27 cellular contexts compared by ENCODE assay signal in the genomic region with DNA sequence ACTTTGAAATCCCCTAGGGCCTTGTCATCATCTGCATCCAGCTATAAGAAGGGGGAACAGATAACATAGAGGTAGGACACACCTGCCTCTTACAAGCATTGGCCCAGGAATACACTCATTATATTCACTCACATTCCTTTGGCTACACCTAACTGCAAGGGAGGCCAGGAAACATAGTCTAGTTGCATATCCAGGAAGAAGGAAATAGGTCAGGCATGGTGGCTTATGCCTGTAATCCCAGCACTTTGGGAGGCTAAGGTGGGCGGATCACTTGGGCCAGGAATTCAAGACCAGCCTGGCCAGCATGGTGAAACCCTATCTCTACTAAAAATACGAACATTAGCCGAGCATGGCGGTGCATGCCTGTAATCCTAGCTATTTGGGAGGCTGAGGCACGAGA.
"Had no signal": no experiment of that assay in that cellular context is flagged by ENCODE, and none has a peak within 500 bp of the region (broad histone marks: within the 10 kb centered on the region; RNA-seq: fewer than 3 reads in every experiment).

No MANE protein-coding gene starts in this region.

- H3K27ac ChIP-seq: ascending aorta, breast epithelium, cardiac muscle cell, colonic mucosa, esophagus squamous epithelium, gastroesophageal sphincter had no signal

- H3K4me3 ChIP-seq: ascending aorta, breast epithelium, cardiac muscle cell, colonic mucosa, esophagus squamous epithelium, gastroesophageal sphincter had no signal

- H3K27me3 ChIP-seq: ascending aorta, breast epithelium, cardiac muscle cell, colonic mucosa, esophagus squamous epithelium, gastroesophageal sphincter had no signal

- H3K9me3 ChIP-seq: ascending aorta, breast epithelium, colonic mucosa, esophagus squamous epithelium, gastroesophageal sphincter had no signal

- H3K36me3 ChIP-seq: ascending aorta, breast epithelium, cardiac muscle cell, colonic mucosa, esophagus squamous epithelium, gastroesophageal sphincter had no signal

- H3K4me1 ChIP-seq: ascending aorta, breast epithelium, colonic mucosa, esophagus squamous epithelium, gastroesophageal sphincter had no signal

- ATAC-seq: activated CD4-positive, alpha-beta T cell treated with anti-CD3 and anti-CD28 coated beads for 36 hours; activated CD8-positive, alpha-beta memory T cell treated with anti-CD3 and anti-CD28 coated beads, Interleukin-2, amount 10 ng/mL, durations not matched to agents 7 days and 5 days; activated CD8-positive, alpha-beta T cell treated with anti-CD3 and anti-CD28 coated beads, Interleukin-2, amount 10 ng/mL, durations not matched to agents 7 days and 5 days; activated naive CD4-positive, alpha-beta T cell treated with anti-CD3 and anti-CD28 coated beads, Interleukin-2, amount 50 U/mL, for 72 hours; gastroesophageal sphincter had no signal

- DNase-seq: activated CD4-positive, alpha-beta memory T cell treated with anti-CD3 and anti-CD28 coated beads for 36 hours; activated CD4-positive, alpha-beta T cell treated with anti-CD3 and anti-CD28 coated beads for 36 hours; activated CD4-positive, alpha-beta T cell treated with anti-CD3 and anti-CD28 coated beads, Interleukin-2, amount 10 ng/mL, durations not matched to agents 24 days and 14 days; activated CD4-positive, CD25-positive, alpha-beta regulatory T cell; activated CD4-positive, CD25-positive, alpha-beta regulatory T cell treated with anti-CD3 and anti-CD28 coated beads, Interleukin-2, amount 50 U/mL, for 72 hours; activated CD8-positive, alpha-beta memory T cell treated with anti-CD3 and anti-CD28 coated beads, Interleukin-2, amount 10 ng/mL, durations not matched to agents 7 days and 5 days; activated CD8-positive, alpha-beta memory T cell treated with anti-CD3 and anti-CD28 coated beads, Interleukin-2, amount 50 U/mL, for 4 hours; activated CD8-positive, alpha-beta T cell treated with anti-CD3 and anti-CD28 coated beads, Interleukin-2, amount 10 ng/mL, durations not matched to agents 7 days and 5 days; activated gamma-delta T cell; activated naive CD4-positive, alpha-beta T cell; activated naive CD4-positive, alpha-beta T cell treated with anti-CD3 and anti-CD28 coated beads, Interleukin-2, amount 10 ng/mL, durations not matched to agents 7 days and 5 days; activated naive CD8-positive, alpha-beta T cell treated with anti-CD3 and anti-CD28 coated beads, Interleukin-2, amount 10 ng/mL, durations not matched to agents 7 days and 5 days; activated T-cell treated with anti-CD3 and anti-CD28 coated beads, Interleukin-2, amount 50 U/mL, for 1 hour; activated T-cell treated with anti-CD3 and anti-CD28 coated beads, Interleukin-2, amount 50 U/mL, for 48 hours; central memory CD4-positive, alpha-beta T cell; cerebellar nuclear complex; colonic mucosa; effector CD8-positive, alpha-beta T cell; erythroblast; esophagus squamous epithelium; foreskin melanocyte; T-helper 2 cell had no signal
